19 cellular contexts compared by ENCODE assay signal in genomic region chr4:150236626-150237025, GRCh38.
A peak's percentile ranks its signal among the peaks of the same experiment; 100 is the strongest.
DNase-seq lines count a peak whose midpoint lies in the region; ATAC-seq, FAIRE-seq and TF ChIP-seq lines count a peak whose summit lies in the region.
"Had no signal": no experiment of that assay in that cellular context is flagged by ENCODE, and none has a peak within 500 bp of the region (broad histone marks: within the 10 kb centered on the region; RNA-seq: fewer than 3 reads in every experiment).

No MANE protein-coding gene starts in this region.

- peaks cover 66% of the 10 kb centered on the region for H3K4me1 Mint-ChIP-seq in mesothelial cell of epicardium
- H3K4me1 Mint-ChIP-seq: naive thymus-derived CD8-positive, alpha-beta T cell had no signal

- peak overlapping the region; percentile 82 for H3K4me2 ChIP-seq in A549

- TF ChIP-seq RAD21 in A549 (conservative IDR thresholded peaks at IDR 0.05 in 1 of 2, IDR thresholded peaks at IDR 0.05 in 1 of 2): no peak

- DNase-seq in A549 (ENCODE audit: low read depth in 1 of 2, low spot score in 1 of 2): peak in 1 of 2 experiments; percentile 55
- DNase-seq in Panc1 (ENCODE audit: low read depth, low spot score): no peak
- no peak for DNase-seq in mesothelial cell of epicardium (ENCODE audit: low spot score in 2 of 2, unreplicated experiment in 2 of 2)
- no peak for DNase-seq in NCI-H526 (lab: John Stamatoyannopoulos, UW)
- DNase-seq in GM20000 (ENCODE audit: low spot score): no peak
- no peak for DNase-seq in kidney
- DNase-seq in iPS-NIHi11 (ENCODE audit: low spot score): no peak
- DNase-seq: COR-L47; left colon; naive thymus-derived CD8-positive, alpha-beta T cell; NCI-H1092 treated with DMSO at 0.1 percent for 48 hours; NCI-H2171; retina; stimulated activated CD4-positive, alpha-beta T cell treated with anti-CD3 and anti-CD28 coated beads, Interleukin-4, amount 100 ng/mL, for 1 hour; uterus had no signal

- H3K9me3 ChIP-seq in A549: no peaks in the 10 kb centered on the region
- H3K9me3 ChIP-seq in Panc1 (ENCODE audit: control insufficient read depth, insufficient read depth, low read depth, low read length): no peaks in the 10 kb centered on the region
- H3K9me3 ChIP-seq in duodenal mucosa (ENCODE audit: control insufficient read depth in 1 of 2, low read length in 2 of 2): no peaks in the 10 kb centered on the region
- H3K9me3 ChIP-seq in kidney (ENCODE audit: control insufficient read depth in 1 of 2, low read length in 2 of 2): no peaks in the 10 kb centered on the region
- H3K9me3 ChIP-seq: uterus had no signal

- no peak overlapping the region for H3K4me3 ChIP-seq in A549
- no peak overlapping the region for H3K4me3 ChIP-seq in Panc1 (ENCODE audit: low read depth in 2 of 2, low read length in 2 of 2)
- no peak overlapping the region for H3K4me3 ChIP-seq in duodenal mucosa (ENCODE audit: low read depth in 1 of 2, low read length in 2 of 2)
- no peak overlapping the region for H3K4me3 ChIP-seq in kidney (ENCODE audit: low read length in 2 of 2)
- H3K4me3 ChIP-seq: uterus had no signal

- no peak overlapping the region for H3K4me3 Mint-ChIP-seq in mesothelial cell of epicardium
- H3K4me3 Mint-ChIP-seq: naive thymus-derived CD8-positive, alpha-beta T cell had no signal

- BruUV-seq in Panc1 (replicated peaks; lab: Mats Ljungman, UMichigan): no TSS peak

- H3K9me3 Mint-ChIP-seq in mesothelial cell of epicardium: no peaks in the 10 kb centered on the region
- H3K9me3 Mint-ChIP-seq: activated T-helper 2 cell treated with anti-CD3 and anti-CD28 coated beads, Interferon-gamma antibody, Interleukin-2, Interleukin-4, amounts not matched to agents 10 μg/mL and 5 μg/mL and 100 μg/mL, durations not matched to agents 14 hours and 24 hours and 36 hours; naive thymus-derived CD8-positive, alpha-beta T cell had no signal

- H3K4me1 ChIP-seq in A549 (peaks cover 60% of the 10 kb centered on the region), Panc1 (ENCODE audit: control insufficient read depth, insufficient read depth, low read length) (peaks cover 36% of the 10 kb centered on the region), duodenal mucosa (ENCODE audit: control insufficient read depth in 1 of 2, insufficient read depth in 2 of 2, low read length in 2 of 2) (peaks cover 0 to 5% of the 10 kb centered on the region in 2 donors), kidney (ENCODE audit: control insufficient read depth in 1 of 2, insufficient read depth in 1 of 2, low read depth in 1 of 2, low read length in 2 of 2) (no peaks in the 10 kb centered on the region)

- FAIRE-seq in A549 (lab: Jason Lieb, UNC) (no peak), kidney (lab: Jason Lieb, UNC) (no peak)
- FAIRE-seq: GM18507 had no signal

- H3K27me3 ChIP-seq in Panc1 (ENCODE audit: control insufficient read depth, insufficient read depth, low read length) (no peaks in the 10 kb centered on the region), duodenal mucosa (ENCODE audit: control insufficient read depth in 1 of 2, insufficient read depth in 2 of 2, low read length in 2 of 2) (no peaks in the 10 kb centered on the region)
- H3K27me3 ChIP-seq: uterus had no signal

- TF ChIP-seq EP300 in A549 (IDR thresholded peaks at IDR 0.05): no peak

- no peaks in the 10 kb centered on the region for H3K27me3 Mint-ChIP-seq in mesothelial cell of epicardium (ENCODE audit: low read depth)

- CTCF ChIA-PET in A549 (lab: Yijun Ruan, JAX): interaction anchor here (1.3 kb wide), 1 partner anchor 8 kb away, joined by 3 read pairs; no protein-coding TSS in a partner anchor
- CTCF ChIA-PET in Panc1 (lab: Charles Lee): no interaction called here

- ATAC-seq in A549 (peak; percentile 71 to 82), Panc1 (peak; percentile 75)
- ATAC-seq: left colon; naive thymus-derived CD8-positive, alpha-beta T cell had no signal

- TF ChIP-seq POLR2A in A549 (IDR thresholded peaks at IDR 0.05; ENCODE audit: low read length): no peak

- H3K9ac ChIP-seq in duodenal mucosa (ENCODE audit: low read depth in 1 of 2, low read length in 2 of 2) (no peak overlapping the region), kidney (ENCODE audit: low read length in 2 of 2) (no peak overlapping the region)

- no peaks in the 10 kb centered on the region; the same call in 1 of the 2 replicates for H3K36me3 ChIP-seq in Panc1 (ENCODE audit: control insufficient read depth, insufficient read depth, low read length)
- H3K36me3 ChIP-seq in duodenal mucosa (ENCODE audit: control insufficient read depth in 1 of 2, insufficient read depth in 2 of 2, low read length in 2 of 2): no peaks in the 10 kb centered on the region
- no peaks in the 10 kb centered on the region for H3K36me3 ChIP-seq in kidney (ENCODE audit: control insufficient read depth in 1 of 2, insufficient read depth in 2 of 2, low read length in 2 of 2)
- H3K36me3 ChIP-seq: uterus had no signal

- peak overlapping the region; percentile 85 to 88 for H3K27ac ChIP-seq in A549
- H3K27ac ChIP-seq in Panc1 (ENCODE audit: low read length): peak overlapping the region; percentile 93
- peak overlapping the region; percentile 61 for H3K27ac ChIP-seq in duodenal mucosa (ENCODE audit: low read depth, low read length)
- no peak overlapping the region for H3K27ac ChIP-seq in kidney (ENCODE audit: low read depth in 2 of 2, low read length in 2 of 2)
- H3K27ac ChIP-seq: VCaP had no signal

- intact Hi-C loops in Panc1 (cut with micrococcal nuclease; ENCODE audit: unreplicated experiment): no loop called here
- intact Hi-C loops in kidney (cut with DNase I): loop anchor here (10.0 kb wide), 1 partner anchor 232 kb away; no protein-coding TSS in a partner anchor

- H3K27ac Mint-ChIP-seq in mesothelial cell of epicardium: peak overlapping the region; percentile 95
- H3K27ac Mint-ChIP-seq: activated T-helper 2 cell treated with anti-CD3 and anti-CD28 coated beads, Interferon-gamma antibody, Interleukin-2, Interleukin-4, amounts not matched to agents 10 μg/mL and 5 μg/mL and 100 μg/mL, durations not matched to agents 14 hours and 24 hours and 36 hours; naive thymus-derived CD8-positive, alpha-beta T cell had no signal

- in situ Hi-C loops in Panc1 (cut with HindIII; ENCODE audit: low pct_unique_long_range_greater_than_20kb, low sequenced_read_pairs): no loop called here

- peaks cover 35% of the 10 kb centered on the region for H3K36me3 Mint-ChIP-seq in mesothelial cell of epicardium
- H3K36me3 Mint-ChIP-seq: naive thymus-derived CD8-positive, alpha-beta T cell had no signal

- POLR2A ChIA-PET in A549 (lab: Yijun Ruan, JAX) (no interaction called here), Panc1 (lab: Charles Lee) (no interaction called here)

- no peak for TF ChIP-seq CTCF in A549 (IDR thresholded peaks at IDR 0.05)
- TF ChIP-seq CTCF in Panc1 (IDR thresholded peaks at IDR 0.05): no peak
- no peak for TF ChIP-seq CTCF in mesothelial cell of epicardium (IDR thresholded peaks at IDR 0.05; ENCODE audit: unreplicated experiment)
- no peak for TF ChIP-seq CTCF in GM20000 (IDR thresholded peaks at IDR 0.05; ENCODE audit: extremely low read depth, missing control alignments)
- TF ChIP-seq CTCF in kidney (IDR thresholded peaks at IDR 0.05; ENCODE audit: borderline replicate concordance, extremely low read depth, insufficient read depth): no peak

TF ChIP-seq in A549, 52 proteins besides CTCF, POLR2A, EP300 and RAD21:
- TF ChIP-seq MYC (IDR thresholded peaks at IDR 0.05; ENCODE audit: borderline replicate concordance, low read length) (no peak), SREBF2 (IDR thresholded peaks at IDR 0.05) (no peak), TFCP2L1 (CRISPR knock-in tag; IDR thresholded peaks at IDR 0.05) (no peak), FOSL2 (IDR thresholded peaks at IDR 0.05) (no peak), FOSL2 (CRISPR knock-in tag; IDR thresholded peaks at IDR 0.05) (peak; percentile 35), E2F6 (IDR thresholded peaks at IDR 0.05; ENCODE audit: borderline replicate concordance, low read depth) (0 out of 2 replicates have a peak, but pooled peaks have one; percentile 16), GATA3 (IDR thresholded peaks at IDR 0.05; ENCODE audit: borderline replicate concordance) (peak; percentile 66)

Comparison
In these comparisons a context has a peak if more than half of its experiments do, and no peak if none do; other contexts are left out.
1. H3K27ac ChIP-seq: peak in A549 (2 of 2), Panc1 (single experiment) and duodenal mucosa (single experiment); none in kidney (0 of 2).